8 cellular contexts compared by ENCODE assay signal in genomic region chr19:3710265-3710812, GRCh38. TPM values are rescaled to one million over a fixed set of nuclear protein-coding genes. Genes with fewer than 3 reads are reported as not detected.
A peak's percentile ranks its signal among the peaks of the same experiment; 100 is the strongest.
DNase-seq lines count a peak whose midpoint lies in the region; ATAC-seq, FAIRE-seq and TF ChIP-seq lines count a peak whose summit lies in the region.

No MANE protein-coding gene starts in this region.

- H3K27ac Mint-ChIP-seq in dendritic cell treated with granulocyte-macrophage colony-stimulating factor and Interleukin-4, amounts not matched to agents 40 ng/mL and 50 ng/mL, for 4 days, result peak overlapping the region; percentile 75
- H3K27ac Mint-ChIP-seq in natural killer cell, result no peak overlapping the region

- DNase-seq in DMS79 (lab: John Stamatoyannopoulos, UW) (peak; percentile 66), NCI-H2196 (lab: John Stamatoyannopoulos, UW; ENCODE audit: unreplicated experiment) (peak; percentile 82), natural killer cell (no peak), frontal cortex (ENCODE audit: low spot score in 2 of 2) (no peak)

- no peaks in the 10 kb centered on the region for H3K36me3 Mint-ChIP-seq in dendritic cell treated with granulocyte-macrophage colony-stimulating factor and Interleukin-4, amounts not matched to agents 40 ng/mL and 50 ng/mL, for 4 days (ENCODE audit: low read depth)
- no peaks in the 10 kb centered on the region for H3K36me3 Mint-ChIP-seq in natural killer cell

- ATAC-seq in natural killer cell (peak in 2 of 3 donors; percentile 24 to 41), GM18498 (IDR thresholded peaks at IDR 0.05; ENCODE audit: unreplicated experiment) (no peak), GM19452 (IDR thresholded peaks at IDR 0.05; ENCODE audit: unreplicated experiment) (no peak), GM21723 (IDR thresholded peaks at IDR 0.05; ENCODE audit: unreplicated experiment) (no peak)

- peaks cover 44% of the 10 kb centered on the region for H3K4me1 Mint-ChIP-seq in dendritic cell treated with granulocyte-macrophage colony-stimulating factor and Interleukin-4, amounts not matched to agents 40 ng/mL and 50 ng/mL, for 4 days (ENCODE audit: low read depth)
- peaks cover 0 to 9% of the 10 kb centered on the region in 2 donors for H3K4me1 Mint-ChIP-seq in natural killer cell

- peak overlapping the region; percentile 32 for H3K4me3 Mint-ChIP-seq in dendritic cell treated with granulocyte-macrophage colony-stimulating factor and Interleukin-4, amounts not matched to agents 40 ng/mL and 50 ng/mL, for 4 days
- H3K4me3 Mint-ChIP-seq in natural killer cell, result no peak overlapping the region

- peaks cover 37% of the 10 kb centered on the region for H3K27me3 Mint-ChIP-seq in dendritic cell treated with granulocyte-macrophage colony-stimulating factor and Interleukin-4, amounts not matched to agents 40 ng/mL and 50 ng/mL, for 4 days
- H3K27me3 Mint-ChIP-seq in natural killer cell (ENCODE audit: low read depth in 2 of 2), result no peaks in the 10 kb centered on the region

- FAIRE-seq in frontal cortex (lab: Jason Lieb, UNC), result no peak

- intact Hi-C loops in dendritic cell treated with granulocyte-macrophage colony-stimulating factor and Interleukin-4, amounts not matched to agents 40 ng/mL and 50 ng/mL, for 4 days (cut with micrococcal nuclease), result no loop called here
- intact Hi-C loops in natural killer cell (cut with micrococcal nuclease), result no loop called here

- TF ChIP-seq CTCF in natural killer cell (IDR thresholded peaks at IDR 0.05), result no peak

- no peaks in the 10 kb centered on the region for H3K9me3 Mint-ChIP-seq in dendritic cell treated with granulocyte-macrophage colony-stimulating factor and Interleukin-4, amounts not matched to agents 40 ng/mL and 50 ng/mL, for 4 days
- no peaks in the 10 kb centered on the region for H3K9me3 Mint-ChIP-seq in natural killer cell

RNA-seq across cellular contexts. Expression of gene TJP3, which starts 2.2 kb away (rescaled TPM):
- total RNA-seq in natural killer cell (1 to 10 TPM; 1.1 to 2.9 (median 1.3) TPM), frontal cortex (not detected)

RNA-seq across cellular contexts. Expression of gene PIP5K1C, which starts 10.1 kb away (rescaled TPM):
- total RNA-seq in natural killer cell, result 10 to 100 TPM; 35.0 to 49.2 (median 36.8) TPM
- 15.1 TPM for total RNA-seq in frontal cortex

RNA-seq across cellular contexts. Expression of gene APBA3, which starts 51.2 kb away (rescaled TPM):
- total RNA-seq in natural killer cell, result 10 to 100 TPM; 39.9 to 53.6 (median 43.8) TPM
- total RNA-seq in frontal cortex, result 12.6 TPM

RNA-seq across cellular contexts. Expression of gene MRPL54, which starts 52.1 kb away (rescaled TPM):
- total RNA-seq in natural killer cell, result 10 to 100 TPM; 54.1 to 60.5 (median 55.5) TPM
- total RNA-seq in frontal cortex, result 21.6 TPM

Comparison
In these comparisons a context has a peak if more than half of its experiments do, and no peak if none do; other contexts are left out.
1. DNase-seq: peak in DMS79 (single experiment) and NCI-H2196 (single experiment); none in natural killer cell (single experiment) and frontal cortex (0 of 2).
2. ATAC-seq: peak in natural killer cell (2 of 3); none in GM18498 (single experiment), GM19452 (single experiment) and GM21723 (single experiment).